In the genomic region with DNA sequence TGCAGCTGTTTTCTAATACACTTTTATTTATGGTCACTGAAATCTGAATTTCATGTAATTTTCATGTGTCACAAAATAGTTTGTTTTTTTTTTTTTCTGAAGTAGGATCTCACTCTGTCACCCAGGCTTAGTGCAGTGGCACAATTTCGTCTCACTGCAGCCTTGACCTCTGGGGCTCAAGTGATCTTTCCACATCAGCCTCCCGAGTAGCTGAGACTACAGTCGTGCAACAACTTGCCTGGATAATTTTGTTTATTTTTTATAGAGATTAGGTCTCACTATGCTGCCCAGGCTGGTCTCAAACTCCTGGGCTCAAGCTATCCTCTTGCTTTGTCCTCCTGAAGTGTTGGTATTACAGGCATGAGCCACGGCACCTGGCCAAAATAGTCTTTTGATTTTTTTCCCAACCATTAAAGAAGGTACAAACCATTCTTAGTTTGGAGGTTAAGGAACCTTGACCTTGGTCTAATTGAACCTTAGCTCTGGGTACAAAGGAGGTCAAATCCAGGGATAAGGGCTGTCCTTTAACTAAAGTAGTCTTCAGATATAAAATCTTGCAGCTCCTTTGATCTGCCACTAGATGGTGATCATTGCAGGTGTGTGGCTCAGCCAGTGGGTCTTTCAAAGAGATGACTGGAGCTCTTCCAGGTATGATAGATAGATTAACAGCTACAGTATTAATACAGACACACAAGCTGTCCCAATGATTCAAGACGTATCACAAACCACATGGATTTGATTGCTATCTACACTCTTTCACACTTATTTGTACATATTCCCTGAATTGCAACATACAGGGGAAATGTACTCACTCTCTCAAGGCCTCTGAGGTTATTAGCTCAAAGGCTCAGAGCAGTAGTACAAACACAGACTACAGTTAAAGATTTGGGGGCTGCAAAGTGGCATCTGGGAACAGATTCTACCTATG, we compare ENCODE assay signal across 9 cellular contexts. TPM values are rescaled to one million over a fixed set of nuclear protein-coding genes. Genes with fewer than 3 reads are reported as not detected.
DNase-seq lines count a peak whose midpoint lies in the region; ATAC-seq and TF ChIP-seq lines count a peak whose summit lies in the region.
"Had no signal": no experiment of that assay in that cellular context is flagged by ENCODE, and none has a peak within 500 bp of the region (broad histone marks: within the 10 kb centered on the region; RNA-seq: fewer than 3 reads in every experiment).

No MANE protein-coding gene starts in this region.

- 45 to 68% methylated on average over 4 to 5 of the region's 5 CpGs for WGBS in endodermal cell (ENCODE audit: insufficient coverage in 1 of 2, insufficient read length in 1 of 2), 2 experiments

- H3K4me1 ChIP-seq in endodermal cell (ENCODE audit: control insufficient read depth, insufficient read depth, low read length), result no peaks in the 10 kb centered on the region

- H3K36me3 Mint-ChIP-seq in endodermal cell (ENCODE audit: low read depth), result no peaks in the 10 kb centered on the region

- ATAC-seq in GM21717 (IDR thresholded peaks at IDR 0.05; ENCODE audit: unreplicated experiment), result peak; percentile 46
- no peak for ATAC-seq in GM21447 (IDR thresholded peaks at IDR 0.05; ENCODE audit: unreplicated experiment)

- no peaks in the 10 kb centered on the region for H3K36me3 ChIP-seq in endodermal cell (ENCODE audit: control insufficient read depth, insufficient read depth, low read length)
- H3K36me3 ChIP-seq: BLaER1 treated with 17β-estradiol and CSF1 and Interleukin-3, amounts not matched to agents 10 nM and 100 nM had no signal

- peak; percentile 87 for TF ChIP-seq CTCF in endodermal cell (conservative IDR thresholded peaks at IDR 0.05)

- H3K27me3 ChIP-seq in endodermal cell (ENCODE audit: control insufficient read depth, insufficient read depth, low read length, poor library complexity, severe bottlenecking), result peaks cover 30% of the 10 kb centered on the region
- H3K27me3 ChIP-seq: BLaER1 treated with 17β-estradiol and CSF1 and Interleukin-3, amounts not matched to agents 10 nM and 100 nM had no signal

- no peaks in the 10 kb centered on the region for H3K9me3 Mint-ChIP-seq in endodermal cell

- DNase-seq in NOMO-1 (lab: John Stamatoyannopoulos, UW; ENCODE audit: unreplicated experiment in 2 of 2) (peak; percentile 37 to 47), NOMO-1 treated with dmso at 0.1 percent for 144 hours (lab: John Stamatoyannopoulos, UW; ENCODE audit: unreplicated experiment) (no peak), NAMALWA (ENCODE audit: low spot score) (peak; percentile 61), SKM-1 (lab: John Stamatoyannopoulos, UW; ENCODE audit: unreplicated experiment) (peak; percentile 85), endodermal cell (no peak), myocyte (ENCODE audit: low read depth) (peak; percentile 53)

- H3K4me3 ChIP-seq in endodermal cell (ENCODE audit: low read length), result no peak overlapping the region
- H3K4me3 ChIP-seq: BLaER1 treated with 17β-estradiol and CSF1 and Interleukin-3, amounts not matched to agents 10 nM and 100 nM had no signal

- peaks cover 11% of the 10 kb centered on the region for H3K4me1 Mint-ChIP-seq in endodermal cell

- H3K27ac Mint-ChIP-seq in endodermal cell, result no peak overlapping the region

- no peak overlapping the region for H3K4me3 Mint-ChIP-seq in endodermal cell

- no peak overlapping the region for H3K27ac ChIP-seq in endodermal cell (ENCODE audit: low read depth, low read length)

- no peak overlapping the region for H3K9ac ChIP-seq in endodermal cell (ENCODE audit: extremely low read depth, low read length, poor library complexity, severe bottlenecking)
- H3K9ac ChIP-seq: BLaER1 treated with 17β-estradiol and CSF1 and Interleukin-3, amounts not matched to agents 10 nM and 100 nM had no signal

- H3K27me3 Mint-ChIP-seq in endodermal cell (ENCODE audit: insufficient read depth), result peaks cover 32% of the 10 kb centered on the region

- H3K9me3 ChIP-seq in endodermal cell (ENCODE audit: control insufficient read depth, low read length), result no peaks in the 10 kb centered on the region
- H3K9me3 ChIP-seq: BLaER1 treated with 17β-estradiol and CSF1 and Interleukin-3, amounts not matched to agents 10 nM and 100 nM had no signal

RNA-seq across cellular contexts. Expression of gene KRCC1, which starts 4.7 kb away (rescaled TPM):
- 10 to 100 TPM; 11.7 to 20.3 TPM for total RNA-seq in endodermal cell
- 17.4 TPM for polyA plus RNA-seq in endodermal cell (2013, experiment 1 of 2)
- 18.4 TPM for polyA plus RNA-seq in endodermal cell (2013, experiment 2 of 2)
- 46.3 and 55.8 TPM in 2 replicates for total RNA-seq in myocyte
- 23.7 TPM for polyA plus RNA-seq in myocyte (2012)

RNA-seq across cellular contexts. Expression of gene SMYD1, which starts 7.4 kb away (rescaled TPM):
- not detected for total RNA-seq in endodermal cell
- 0.07 TPM for polyA plus RNA-seq in endodermal cell (2013, experiment 1 of 2)
- 0.17 TPM for polyA plus RNA-seq in endodermal cell (2013, experiment 2 of 2)
- 227 and 243 TPM in 2 replicates for total RNA-seq in myocyte
- polyA plus RNA-seq in myocyte (2012), result 72.9 TPM

RNA-seq across cellular contexts. Expression of gene RNU2-63P, which starts 43.9 kb away (rescaled TPM):
- 10 to 100 TPM; 12.2 to 19.8 TPM for total RNA-seq in endodermal cell
- polyA plus RNA-seq in endodermal cell (2013, experiment 1 of 2), result 28.1 TPM
- polyA plus RNA-seq in endodermal cell (2013, experiment 2 of 2), result 24.8 TPM
- not detected in 2 replicates for total RNA-seq in myocyte
- polyA plus RNA-seq in myocyte (2012), result not detected

Comparison
In these comparisons a context has a peak if more than half of its experiments do, and no peak if none do; other contexts are left out.
1. DNase-seq: peak in NOMO-1 (2 of 2), NAMALWA (single experiment), SKM-1 (single experiment) and myocyte (single experiment); none in NOMO-1 treated with dmso at 0.1 percent for 144 hours (single experiment) and endodermal cell (single experiment).
2. RNA of gene SMYD1, which starts 7.4 kb away (total RNA-seq): 227 to 243 TPM in myocyte; not detected in endodermal cell; every median in the first group is over 100 times any median in the second.
3. RNA of gene RNU2-63P, which starts 43.9 kb away (total RNA-seq): 12.2 to 19.8 TPM in endodermal cell; not detected in myocyte; every median in the first group is over 10 times any median in the second.